ENCODE assay signal across 23 cellular contexts in the genomic region with DNA sequence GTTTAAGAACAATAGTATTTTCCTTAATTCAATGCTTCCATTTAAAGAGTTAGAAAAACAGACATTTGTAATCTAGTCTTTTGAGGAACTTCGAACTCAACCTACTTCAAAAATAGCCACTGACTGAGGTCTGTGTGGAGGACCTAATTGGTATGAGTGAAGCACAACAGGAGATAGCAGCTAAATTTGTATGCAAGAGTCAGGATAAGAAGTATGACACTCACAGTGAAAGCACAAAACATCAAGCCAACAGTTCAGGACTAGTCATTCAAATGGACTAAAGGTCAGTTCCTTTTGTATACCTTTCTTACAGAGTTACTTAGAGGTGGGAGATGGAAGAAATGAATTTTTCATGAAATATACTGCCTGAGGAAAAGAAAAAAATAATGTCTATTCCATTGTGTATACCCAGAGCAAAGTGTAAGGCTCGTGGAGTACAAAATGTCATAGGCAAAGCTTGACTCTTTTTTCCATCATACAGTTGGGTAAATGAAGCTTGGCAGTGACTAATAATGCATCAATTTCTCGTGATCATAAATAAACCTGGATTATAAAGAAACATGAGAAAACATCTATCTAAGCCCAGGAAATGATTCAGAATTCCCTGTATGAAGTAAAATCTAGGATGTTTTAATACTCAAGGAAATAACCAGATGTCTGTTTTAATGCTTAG.
DNase-seq lines count a peak whose midpoint lies in the region; ATAC-seq, FAIRE-seq and TF ChIP-seq lines count a peak whose summit lies in the region.
"Had no signal": no experiment of that assay in that cellular context is flagged by ENCODE, and none has a peak within 500 bp of the region (broad histone marks: within the 10 kb centered on the region; RNA-seq: fewer than 3 reads in every experiment).

No MANE protein-coding gene starts in this region.

- H3K36me3 ChIP-seq in DND-41 (ENCODE audit: insufficient read depth, low read length) (no peaks in the 10 kb centered on the region), mammary epithelial cell (ENCODE audit: insufficient read depth, low read length) (no peaks in the 10 kb centered on the region), keratinocyte (ENCODE audit: control insufficient read depth in 2 of 2, extremely low read depth in 1 of 2, insufficient read depth in 2 of 2, low read length in 2 of 2) (no peaks in the 10 kb centered on the region), HAP-1 (replicated peaks) (no peaks in the 10 kb centered on the region), smooth muscle cell (ENCODE audit: low read depth) (no peaks in the 10 kb centered on the region)
- H3K36me3 ChIP-seq: sigmoid colon, upper lobe of right lung had no signal

- H2AFZ ChIP-seq in DND-41 (ENCODE audit: low read depth, low read length) (0 out of 2 replicates have a peak overlapping the region, but pooled peaks have one; percentile 19), mammary epithelial cell (ENCODE audit: low read depth, low read length) (peak overlapping the region; percentile 82), keratinocyte (ENCODE audit: control insufficient read depth, low read length) (peak overlapping the region; percentile 84), smooth muscle cell (ENCODE audit: low read depth) (no peak overlapping the region)

- no peak overlapping the region for H3K9ac ChIP-seq in DND-41 (ENCODE audit: low read depth, low read length)
- H3K9ac ChIP-seq in mammary epithelial cell (ENCODE audit: insufficient read depth, low read length) = no peak overlapping the region
- H3K9ac ChIP-seq in keratinocyte (ENCODE audit: control insufficient read depth, extremely low read depth, insufficient read depth, low read length) = no peak overlapping the region
- no peak overlapping the region for H3K9ac ChIP-seq in smooth muscle cell (ENCODE audit: low read depth)

- H3K27me3 ChIP-seq in DND-41 (ENCODE audit: insufficient read depth, low read length, poor library complexity) (no peaks in the 10 kb centered on the region), mammary epithelial cell (ENCODE audit: insufficient read depth, low read length) (no peaks in the 10 kb centered on the region), keratinocyte (ENCODE audit: control insufficient read depth, extremely low read depth, insufficient read depth, low read length) (no peaks in the 10 kb centered on the region), HAP-1 (ENCODE audit: low read depth) (no peaks in the 10 kb centered on the region), smooth muscle cell (ENCODE audit: low read depth) (no peaks in the 10 kb centered on the region)
- H3K27me3 ChIP-seq: sigmoid colon, upper lobe of right lung had no signal

- H3K79me2 ChIP-seq in DND-41 (ENCODE audit: insufficient read depth, low read length) (no peaks in the 10 kb centered on the region), mammary epithelial cell (ENCODE audit: insufficient read depth, low read length) (no peaks in the 10 kb centered on the region), keratinocyte (ENCODE audit: control insufficient read depth, insufficient read depth, low read length) (no peaks in the 10 kb centered on the region), smooth muscle cell (ENCODE audit: low read depth) (no peaks in the 10 kb centered on the region)

- no peaks in the 10 kb centered on the region for H4K20me1 ChIP-seq in DND-41 (ENCODE audit: insufficient read depth, low read length)
- H4K20me1 ChIP-seq in mammary epithelial cell (ENCODE audit: insufficient read depth, low read length) = no peaks in the 10 kb centered on the region
- H4K20me1 ChIP-seq in keratinocyte (ENCODE audit: control insufficient read depth, extremely low read depth, insufficient read depth, low read length) = no peaks in the 10 kb centered on the region
- no peaks in the 10 kb centered on the region for H4K20me1 ChIP-seq in smooth muscle cell (ENCODE audit: low read depth)

- 74% methylated on average over 3 of the region's 3 CpGs for WGBS in mammary epithelial cell (ENCODE audit: low coverage, missing lambda C conversion rate)
- whole genome bisulfite sequencing in smooth muscle cell (ENCODE audit: low lambda C conversion rate) = 84% methylated on average over 3 of the region's 3 CpGs

- in situ Hi-C loops in mammary epithelial cell (cut with MboI; ENCODE audit: low sequenced_read_pairs in 2 of 2) (no loop called here), HAP-1 (cut with MboI; ENCODE audit: low sequenced_read_pairs) (no loop called here)

- H3K4me1 ChIP-seq in DND-41 (ENCODE audit: insufficient read depth, low read length) (no peaks in the 10 kb centered on the region), mammary epithelial cell (ENCODE audit: insufficient read depth, low read length) (peaks cover 8% of the 10 kb centered on the region), keratinocyte (ENCODE audit: control insufficient read depth, extremely low read depth, insufficient read depth, low read length) (peaks cover 8% of the 10 kb centered on the region), HAP-1 (peaks cover 4% of the 10 kb centered on the region; the same call in 1 of the 2 replicates), smooth muscle cell (ENCODE audit: low read depth) (no peaks in the 10 kb centered on the region)
- H3K4me1 ChIP-seq: sigmoid colon, upper lobe of right lung had no signal

- intact Hi-C loops in mammary epithelial cell (cut with micrococcal nuclease) = no loop called here

- H3K9me3 ChIP-seq in DND-41 (ENCODE audit: insufficient read depth, low read length, severe bottlenecking) = no peaks in the 10 kb centered on the region
- H3K9me3 ChIP-seq in mammary epithelial cell (replicated peaks; ENCODE audit: insufficient read depth, low read length) = no peaks in the 10 kb centered on the region
- no peaks in the 10 kb centered on the region for H3K9me3 ChIP-seq in keratinocyte (ENCODE audit: control insufficient read depth, low read depth, low read length)
- H3K9me3 ChIP-seq in HAP-1 = no peaks in the 10 kb centered on the region
- H3K9me3 ChIP-seq in smooth muscle cell (replicated peaks; ENCODE audit: low read depth) = no peaks in the 10 kb centered on the region
- H3K9me3 ChIP-seq: sigmoid colon, upper lobe of right lung had no signal

- CTCF ChIA-PET in mammary epithelial cell (lab: Charles Lee; ENCODE audit: low non-redundant PET) = no interaction called here

- dilution Hi-C loops in mammary epithelial cell (cut with HindIII; ENCODE audit: low sequenced_read_pairs) = no loop called here
- dilution Hi-C loops in keratinocyte (cut with MboI; ENCODE audit: extremely low pct_ligation_motif_present, low sequenced_read_pairs) = no loop called here

- H3F3A ChIP-seq in smooth muscle cell (ENCODE audit: low read depth) = no peaks in the 10 kb centered on the region

- H3K9me1 ChIP-seq in keratinocyte (ENCODE audit: control insufficient read depth, extremely low read depth, insufficient read depth, low read length) = no peaks in the 10 kb centered on the region

- FAIRE-seq in keratinocyte (lab: Jason Lieb, UNC) = peak; percentile 34
- FAIRE-seq: GM19239 had no signal

- H3K27ac ChIP-seq in DND-41 (ENCODE audit: low read length) (no peak overlapping the region), mammary epithelial cell (ENCODE audit: insufficient read depth, low read depth, low read length) (no peak overlapping the region), keratinocyte (ENCODE audit: control insufficient read depth, insufficient read depth, low read length) (peak overlapping the region; percentile 68), smooth muscle cell (ENCODE audit: low read depth) (no peak overlapping the region)
- H3K27ac ChIP-seq: coronary artery, sigmoid colon, upper lobe of right lung had no signal

- no peak for DNase-seq in DND-41
- peak; percentile 11 for DNase-seq in NOMO-1 treated with dmso at 0.1 percent for 144 hours (lab: John Stamatoyannopoulos, UW; ENCODE audit: unreplicated experiment)
- peak; percentile 51 for DNase-seq in mammary epithelial cell
- DNase-seq in keratinocyte (ENCODE audit: low read depth, low spot score) = no peak
- DNase-seq in HAP-1 (ENCODE audit: low spot score in 2 of 2) = no peak
- no peak for DNase-seq in NCI-H1930 (lab: John Stamatoyannopoulos, UW)
- DNase-seq in smooth muscle cell (lab: John Stamatoyannopoulos, UW; ENCODE audit: unreplicated experiment) = no peak
- DNase-seq: activated CD4-positive, alpha-beta memory T cell treated with anti-CD3 and anti-CD28 coated beads for 36 hours; activated naive CD4-positive, alpha-beta T cell treated with anti-CD3 and anti-CD28 coated beads, Interleukin-2, amount 50 U/mL, for 16 hours; activated T-cell treated with anti-CD3 and anti-CD28 coated beads, Interleukin-2, amount 50 U/mL, for 1 hour; EL; foreskin melanocyte; H9; NCI-H1092; NCI-H526; occipital lobe; sigmoid colon; stimulated activated naive CD8-positive, alpha-beta T cell treated with anti-CD3 and anti-CD28 coated beads, Interleukin-15, amount 100 ng/mL, for 72 hours; upper lobe of right lung had no signal

- ATAC-seq in DND-41 (ENCODE audit: insufficient read depth, low read depth) (no peak), GM19463 (IDR thresholded peaks at IDR 0.05; ENCODE audit: unreplicated experiment) (no peak)
- ATAC-seq: left lobe of liver; stimulated activated naive CD8-positive, alpha-beta T cell treated with anti-CD3 and anti-CD28 coated beads, Interleukin-15, amount 100 ng/mL, for 72 hours; upper lobe of right lung had no signal

- TF ChIP-seq CTCF in DND-41 (IDR thresholded peaks at IDR 0.05; ENCODE audit: borderline replicate concordance, extremely low read depth, low read length, poor library complexity, severe bottlenecking) = no peak
- no peak for TF ChIP-seq CTCF in mammary epithelial cell (conservative IDR thresholded peaks at IDR 0.05 in 1 of 2, IDR thresholded peaks at IDR 0.05 in 1 of 2; ENCODE audit: extremely low read depth in 1 of 2, insufficient read depth in 1 of 2, low read depth in 1 of 2, low read length in 2 of 2)
- no peak for TF ChIP-seq CTCF in keratinocyte (optimal IDR thresholded peaks at IDR 0.05 in 1 of 3, IDR thresholded peaks at IDR 0.05 in 1 of 3, conservative IDR thresholded peaks at IDR 0.05 in 1 of 3; ENCODE audit: extremely low read depth in 1 of 3, insufficient read depth in 2 of 3, low read length in 3 of 3)
- no peak for TF ChIP-seq CTCF in smooth muscle cell (IDR thresholded peaks at IDR 0.05; ENCODE audit: borderline replicate concordance, insufficient read depth, poor library complexity, severe bottlenecking)

- H3K4me2 ChIP-seq in DND-41 (ENCODE audit: insufficient read depth, low read length) (no peak overlapping the region), mammary epithelial cell (ENCODE audit: insufficient read depth, low read depth, low read length) (no peak overlapping the region), keratinocyte (ENCODE audit: control insufficient read depth, extremely low read depth, insufficient read depth, low read depth, low read length) (peak overlapping the region; percentile 38), smooth muscle cell (no peak overlapping the region)

- no TSS peak for BruUV-seq in mammary epithelial cell (replicated peaks; lab: Mats Ljungman, UMichigan)

- H3K4me3 ChIP-seq in DND-41 (ENCODE audit: low read depth in 1 of 2, low read length in 2 of 2) = no peak overlapping the region
- H3K4me3 ChIP-seq in mammary epithelial cell (replicated peaks in 1 of 3; ENCODE audit: insufficient read depth in 1 of 3, low read depth in 2 of 3, low read length in 3 of 3) = no peak overlapping the region
- no peak overlapping the region for H3K4me3 ChIP-seq in keratinocyte (ENCODE audit: control insufficient read depth in 2 of 3, extremely low read depth in 1 of 3, insufficient read depth in 2 of 3, low read depth in 1 of 3, low read length in 3 of 3)
- H3K4me3 ChIP-seq in HAP-1 = no peak overlapping the region
- H3K4me3 ChIP-seq in smooth muscle cell = no peak overlapping the region
- H3K4me3 ChIP-seq: coronary artery, sigmoid colon, upper lobe of right lung had no signal

Comparison
In these comparisons a context has a peak if more than half of its experiments do, and no peak if none do; other contexts are left out.
1. DNase-seq: peak in NOMO-1 treated with dmso at 0.1 percent for 144 hours (single experiment) and mammary epithelial cell (single experiment); none in DND-41 (single experiment), keratinocyte (single experiment), HAP-1 (0 of 2), NCI-H1930 (0 of 2) and smooth muscle cell (single experiment).